In the genomic region with DNA sequence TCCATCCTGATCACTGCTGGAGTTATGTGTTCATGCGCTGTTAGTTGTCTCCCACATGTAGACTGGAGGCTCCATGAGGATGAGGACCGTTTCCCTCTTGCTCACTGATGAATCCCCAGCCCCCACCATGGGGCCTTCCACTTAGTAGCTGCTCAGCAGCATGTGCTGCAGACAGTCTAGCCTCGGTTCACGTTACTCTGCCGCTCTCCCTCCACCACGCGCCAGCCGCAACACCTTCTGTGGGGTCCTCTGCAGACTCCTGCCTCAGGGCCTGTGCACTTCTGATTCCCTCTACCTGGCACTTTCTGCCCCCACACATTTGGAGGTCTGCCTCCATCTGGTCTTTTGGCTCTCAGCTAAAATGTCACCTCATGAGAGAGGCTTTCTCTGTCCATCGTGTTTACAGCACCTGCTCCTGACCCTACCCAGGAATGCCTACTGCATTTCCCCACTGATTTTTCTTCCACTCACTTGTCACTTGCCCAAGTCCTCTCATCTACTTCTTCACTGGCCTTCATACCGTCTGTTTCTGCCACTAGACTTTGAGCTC, we compare ENCODE assay signal across 1 cellular context.
TF ChIP-seq lines count a peak whose summit lies in the region.

No MANE protein-coding gene starts in this region.

TF ChIP-seq in GM23338, 12 proteins besides CTCF, POLR2A, EP300 and RAD21:
- TF ChIP-seq JUNB (IDR thresholded peaks at IDR 0.05; ENCODE audit: unreplicated experiment) (no peak), ZNF114 (CRISPR knock-in tag; IDR thresholded peaks at IDR 0.05) (no peak), ZNF462 (CRISPR knock-in tag; IDR thresholded peaks at IDR 0.05) (no peak), NANOG (IDR thresholded peaks at IDR 0.05; ENCODE audit: borderline replicate concordance) (no peak), STAT1 (IDR thresholded peaks at IDR 0.05; ENCODE audit: unreplicated experiment) (no peak), CREB1 (CRISPR knock-in tag; IDR thresholded peaks at IDR 0.05; ENCODE audit: low read depth) (no peak)
- TF ChIP-seq, protein P1, sequence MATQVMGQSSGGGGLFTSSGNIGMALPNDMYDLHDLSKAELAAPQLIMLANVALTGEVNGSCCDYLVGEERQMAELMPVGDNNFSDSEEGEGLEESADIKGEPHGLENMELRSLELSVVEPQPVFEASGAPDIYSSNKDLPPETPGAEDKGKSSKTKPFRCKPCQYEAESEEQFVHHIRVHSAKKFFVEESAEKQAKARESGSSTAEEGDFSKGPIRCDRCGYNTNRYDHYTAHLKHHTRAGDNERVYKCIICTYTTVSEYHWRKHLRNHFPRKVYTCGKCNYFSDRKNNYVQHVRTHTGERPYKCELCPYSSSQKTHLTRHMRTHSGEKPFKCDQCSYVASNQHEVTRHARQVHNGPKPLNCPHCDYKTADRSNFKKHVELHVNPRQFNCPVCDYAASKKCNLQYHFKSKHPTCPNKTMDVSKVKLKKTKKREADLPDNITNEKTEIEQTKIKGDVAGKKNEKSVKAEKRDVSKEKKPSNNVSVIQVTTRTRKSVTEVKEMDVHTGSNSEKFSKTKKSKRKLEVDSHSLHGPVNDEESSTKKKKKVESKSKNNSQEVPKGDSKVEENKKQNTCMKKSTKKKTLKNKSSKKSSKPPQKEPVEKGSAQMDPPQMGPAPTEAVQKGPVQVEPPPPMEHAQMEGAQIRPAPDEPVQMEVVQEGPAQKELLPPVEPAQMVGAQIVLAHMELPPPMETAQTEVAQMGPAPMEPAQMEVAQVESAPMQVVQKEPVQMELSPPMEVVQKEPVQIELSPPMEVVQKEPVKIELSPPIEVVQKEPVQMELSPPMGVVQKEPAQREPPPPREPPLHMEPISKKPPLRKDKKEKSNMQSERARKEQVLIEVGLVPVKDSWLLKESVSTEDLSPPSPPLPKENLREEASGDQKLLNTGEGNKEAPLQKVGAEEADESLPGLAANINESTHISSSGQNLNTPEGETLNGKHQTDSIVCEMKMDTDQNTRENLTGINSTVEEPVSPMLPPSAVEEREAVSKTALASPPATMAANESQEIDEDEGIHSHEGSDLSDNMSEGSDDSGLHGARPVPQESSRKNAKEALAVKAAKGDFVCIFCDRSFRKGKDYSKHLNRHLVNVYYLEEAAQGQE (IDR thresholded peaks at IDR 0.05; ENCODE audit: unreplicated experiment) = no peak
- TF ChIP-seq, protein P2, sequence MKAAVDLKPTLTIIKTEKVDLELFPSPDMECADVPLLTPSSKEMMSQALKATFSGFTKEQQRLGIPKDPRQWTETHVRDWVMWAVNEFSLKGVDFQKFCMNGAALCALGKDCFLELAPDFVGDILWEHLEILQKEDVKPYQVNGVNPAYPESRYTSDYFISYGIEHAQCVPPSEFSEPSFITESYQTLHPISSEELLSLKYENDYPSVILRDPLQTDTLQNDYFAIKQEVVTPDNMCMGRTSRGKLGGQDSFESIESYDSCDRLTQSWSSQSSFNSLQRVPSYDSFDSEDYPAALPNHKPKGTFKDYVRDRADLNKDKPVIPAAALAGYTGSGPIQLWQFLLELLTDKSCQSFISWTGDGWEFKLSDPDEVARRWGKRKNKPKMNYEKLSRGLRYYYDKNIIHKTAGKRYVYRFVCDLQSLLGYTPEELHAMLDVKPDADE (IDR thresholded peaks at IDR 0.05) = no peak
TF ChIP-seq in GM23338: peak in this region for 0.
